ENCODE assay signal across 12 cellular contexts in genomic region chr1:207259391-207259790, GRCh38.
DNase-seq lines count a peak whose midpoint lies in the region; ATAC-seq and TF ChIP-seq lines count a peak whose summit lies in the region.
"Had no signal": no experiment of that assay in that cellular context is flagged by ENCODE, and none has a peak within 500 bp of the region (broad histone marks: within the 10 kb centered on the region; RNA-seq: fewer than 3 reads in every experiment).

No MANE protein-coding gene starts in this region.

- TF ChIP-seq EP300 in SK-N-SH (IDR thresholded peaks at IDR 0.05; ENCODE audit: borderline replicate concordance in 1 of 2, low read depth in 1 of 2, low read length in 1 of 2): no peak

- H3K9ac ChIP-seq in SK-N-SH: no peak overlapping the region

- ATAC-seq in psoas muscle: peak in 2 of 4 donors; percentile 44 to 60
- ATAC-seq in GM21619 (IDR thresholded peaks at IDR 0.05; ENCODE audit: unreplicated experiment): no peak

- no peak overlapping the region for H3K27ac ChIP-seq in SK-N-SH (ENCODE audit: low read depth in 2 of 2, low read length in 1 of 2)
- H3K27ac ChIP-seq in psoas muscle: no peak overlapping the region

- H3K79me2 ChIP-seq in SK-N-SH (ENCODE audit: insufficient read depth): no peaks in the 10 kb centered on the region

- no peaks in the 10 kb centered on the region for H3K9me2 ChIP-seq in SK-N-SH

- TF ChIP-seq CTCF in GM12864 (IDR thresholded peaks at IDR 0.05; ENCODE audit: low read depth, low read length, missing control alignments): peak; percentile 5
- peak; percentile 27; the same call in 1 of the 2 replicates for TF ChIP-seq CTCF in SK-N-SH (IDR thresholded peaks at IDR 0.05)
- peak; percentile 56 for TF ChIP-seq CTCF in fibroblast of the aortic adventitia (IDR thresholded peaks at IDR 0.05; ENCODE audit: insufficient read depth, low read length)
- TF ChIP-seq CTCF in psoas muscle (IDR thresholded peaks at IDR 0.05): peak; percentile 33

- CTCF ChIA-PET in SK-N-SH (lab: Yijun Ruan, JAX): no interaction called here

- H3K9me3 ChIP-seq in SK-N-SH: 0 out of 2 replicates have a peak, but pooled peaks cover 5% of the 10 kb centered on the region
- no peaks in the 10 kb centered on the region for H3K9me3 ChIP-seq in psoas muscle

- intact Hi-C loops in psoas muscle (cut with DNase I): no loop called here
- intact Hi-C loops in posterior cingulate gyrus (cut with DNase I): no loop called here

- H4K20me1 ChIP-seq in SK-N-SH (ENCODE audit: insufficient read depth): no peaks in the 10 kb centered on the region

- no peaks in the 10 kb centered on the region for H3K27me3 ChIP-seq in SK-N-SH (ENCODE audit: insufficient read depth)
- no peaks in the 10 kb centered on the region for H3K27me3 ChIP-seq in psoas muscle (ENCODE audit: insufficient read depth in 3 of 3, low read length in 2 of 3)

- H3K4me1 ChIP-seq in SK-N-SH (ENCODE audit: control insufficient read depth in 1 of 2, insufficient read depth in 2 of 2, low read depth in 1 of 2, low read length in 1 of 2) (no peaks in the 10 kb centered on the region), psoas muscle (no peaks in the 10 kb centered on the region)

- no peak overlapping the region for H3K4me2 ChIP-seq in SK-N-SH

- no peak for DNase-seq in GM12864 (ENCODE audit: low read depth)
- DNase-seq in SK-N-SH: no peak
- peak; percentile 43 for DNase-seq in fibroblast of the aortic adventitia (ENCODE audit: low read depth)
- no peak for DNase-seq in psoas muscle
- no peak for DNase-seq in NCI-H510A treated with DMSO at 0.1 percent for 48 hours (lab: John Stamatoyannopoulos, UW)
- no peak for DNase-seq in posterior cingulate gyrus
- DNase-seq in activated CD4-positive, CD25-positive, alpha-beta regulatory T cell (lab: John Stamatoyannopoulos, UW): no peak
- DNase-seq: activated naive CD4-positive, alpha-beta T cell; MV-4-11; stimulated activated CD4-positive, alpha-beta T cell treated with anti-CD3 and anti-CD28 coated beads, Interleukin-12 subunit alpha, Interleukin-12 subunit beta, amount 100 ng/mL, for 4 hours; substantia nigra had no signal

- H3K36me3 ChIP-seq in SK-N-SH (replicated peaks in 1 of 2; ENCODE audit: control insufficient read depth in 1 of 2, insufficient read depth in 2 of 2, low read length in 1 of 2) (no peaks in the 10 kb centered on the region), psoas muscle (ENCODE audit: insufficient read depth in 1 of 2, low read depth in 1 of 2) (no peaks in the 10 kb centered on the region)

- no peaks in the 10 kb centered on the region for H3F3A ChIP-seq in SK-N-SH (replicated peaks; ENCODE audit: insufficient read depth)

- H2AFZ ChIP-seq in SK-N-SH (ENCODE audit: low read depth): no peak overlapping the region

- POLR2A ChIA-PET in SK-N-SH (lab: Yijun Ruan, JAX): no interaction called here

- peak; percentile 47 for TF ChIP-seq RAD21 in SK-N-SH (IDR thresholded peaks at IDR 0.05; ENCODE audit: low read length)

- H3K4me3 ChIP-seq in GM12864 (ENCODE audit: low read depth, low read length): no peak overlapping the region
- no peak overlapping the region for H3K4me3 ChIP-seq in SK-N-SH (ENCODE audit: low read depth in 2 of 2, low read length in 1 of 2)
- H3K4me3 ChIP-seq in fibroblast of the aortic adventitia (ENCODE audit: low read depth, low read length): no peak overlapping the region
- H3K4me3 ChIP-seq in psoas muscle: no peak overlapping the region

TF ChIP-seq in SK-N-SH, 30 proteins besides CTCF, POLR2A, EP300 and RAD21:
- TF ChIP-seq TEAD4 (IDR thresholded peaks at IDR 0.05; ENCODE audit: borderline replicate concordance, insufficient read depth) (no peak), MEF2A (IDR thresholded peaks at IDR 0.05; ENCODE audit: borderline replicate concordance, low read depth) (no peak), JUND (IDR thresholded peaks at IDR 0.05) (no peak), GATA2 (CRISPR knock-in tag; IDR thresholded peaks at IDR 0.05) (no peak), SMC3 (IDR thresholded peaks at IDR 0.05; ENCODE audit: low read depth, low read length) (peak; percentile 44)
- TF ChIP-seq, protein P1, sequence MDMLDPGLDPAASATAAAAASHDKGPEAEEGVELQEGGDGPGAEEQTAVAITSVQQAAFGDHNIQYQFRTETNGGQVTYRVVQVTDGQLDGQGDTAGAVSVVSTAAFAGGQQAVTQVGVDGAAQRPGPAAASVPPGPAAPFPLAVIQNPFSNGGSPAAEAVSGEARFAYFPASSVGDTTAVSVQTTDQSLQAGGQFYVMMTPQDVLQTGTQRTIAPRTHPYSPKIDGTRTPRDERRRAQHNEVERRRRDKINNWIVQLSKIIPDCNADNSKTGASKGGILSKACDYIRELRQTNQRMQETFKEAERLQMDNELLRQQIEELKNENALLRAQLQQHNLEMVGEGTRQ (IDR thresholded peaks at IDR 0.05; ENCODE audit: borderline replicate concordance, low read depth, low read length): no peak
- TF ChIP-seq, protein P2, sequence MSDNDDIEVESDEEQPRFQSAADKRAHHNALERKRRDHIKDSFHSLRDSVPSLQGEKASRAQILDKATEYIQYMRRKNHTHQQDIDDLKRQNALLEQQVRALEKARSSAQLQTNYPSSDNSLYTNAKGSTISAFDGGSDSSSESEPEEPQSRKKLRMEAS (IDR thresholded peaks at IDR 0.05; ENCODE audit: low read depth): no peak

Comparison
In these comparisons a context has a peak if more than half of its experiments do, and no peak if none do; other contexts are left out.
1. CTCF ChIP-seq: peak in every context shown above with its lines; median percentile 56 in fibroblast of the aortic adventitia; 33 in psoas muscle; 27 in SK-N-SH; 5 in GM12864.